8 cellular contexts compared by ENCODE assay signal in genomic region chr19:35154535-35155406, GRCh38. TPM values are rescaled to one million over a fixed set of nuclear protein-coding genes. Genes with fewer than 3 reads are reported as not detected.
DNase-seq lines count a peak whose midpoint lies in the region; ATAC-seq and TF ChIP-seq lines count a peak whose summit lies in the region.

TSS of gene FXYD5 (plus strand) at chr19:35154735. CDS start at chr19:35155551, 816 bp downstream.

- H3K9me3 ChIP-seq in CD8-positive, alpha-beta memory T cell (ENCODE audit: low read length) = no peaks in the 10 kb centered on the region
- no peaks in the 10 kb centered on the region for H3K9me3 ChIP-seq in uterus

- peak; percentile 9 to 43 for TF ChIP-seq POLR2A in uterus (IDR thresholded peaks at IDR 0.05)

- H3K36me3 ChIP-seq in CD8-positive, alpha-beta memory T cell (ENCODE audit: insufficient read depth, low read length) = peaks cover 29% of the 10 kb centered on the region
- H3K36me3 ChIP-seq in uterus = no peaks in the 10 kb centered on the region

- no peaks in the 10 kb centered on the region for H3K27me3 Mint-ChIP-seq in CD8-positive, alpha-beta memory T cell
- H3K27me3 Mint-ChIP-seq in activated naive CD4-positive, alpha-beta T cell treated with anti-CD3 and anti-CD28 coated beads, Interleukin-2, amount 10 ng/mL, durations not matched to agents 7 days and 5 days = peaks cover 22% of the 10 kb centered on the region

- no peaks in the 10 kb centered on the region for H3K9me3 Mint-ChIP-seq in CD8-positive, alpha-beta memory T cell
- no peaks in the 10 kb centered on the region for H3K9me3 Mint-ChIP-seq in activated naive CD4-positive, alpha-beta T cell treated with anti-CD3 and anti-CD28 coated beads, Interleukin-2, amount 10 ng/mL, durations not matched to agents 7 days and 5 days

- CTCF ChIA-PET in CD8-positive, alpha-beta memory T cell (lab: Charles Lee) = interaction anchor here (0.6 to 4.0 kb wide), 21 partner anchors 8 to 141 kb away, joined by 3 to 29 read pairs (median 4); partner anchors contain the start of genes FAM187B and FXYD3
- CTCF ChIA-PET in activated naive CD4-positive, alpha-beta T cell treated with anti-CD3 and anti-CD28 coated beads, Interleukin-2, amount 10 ng/mL, durations not matched to agents 7 days and 5 days (lab: Charles Lee) = interaction anchor here (0.7 to 4.1 kb wide), 14 partner anchors 9 to 191 kb away, joined by 3 to 50 read pairs (median 4); partner anchors contain the start of gene FXYD7

- intact Hi-C loops in cardiac septum (cut with DNase I) = no loop called here
- intact Hi-C loops in uterus (cut with DNase I; ENCODE audit: low total_unique reads) = no loop called here

- peak within 1 kb of the TSS; percentile 91 to 100 (median 98) for H3K27ac Mint-ChIP-seq in CD8-positive, alpha-beta memory T cell
- H3K27ac Mint-ChIP-seq in activated naive CD4-positive, alpha-beta T cell treated with anti-CD3 and anti-CD28 coated beads, Interleukin-2, amount 10 ng/mL, durations not matched to agents 7 days and 5 days = peak within 1 kb of the TSS; percentile 95

- ATAC-seq in HG02852 (IDR thresholded peaks at IDR 0.05; ENCODE audit: unreplicated experiment) (peak; percentile 54), GM21367 (IDR thresholded peaks at IDR 0.05; ENCODE audit: unreplicated experiment) (no peak)

- POLR2A ChIA-PET in CD8-positive, alpha-beta memory T cell (lab: Charles Lee) = interaction anchor here (0.6 to 4.9 kb wide), 8 partner anchors 12 to 113 kb away, joined by 3 to 34 read pairs (median 4); partner anchors contain the start of gene FXYD7

- peak in 1 of 4 experiments; percentile 16 for TF ChIP-seq CTCF in uterus (IDR thresholded peaks at IDR 0.05)

- H3K4me1 Mint-ChIP-seq in CD8-positive, alpha-beta memory T cell = peaks cover 49 to 52% (median 49%) of the 10 kb centered on the region in 3 donors
- peaks cover 67% of the 10 kb centered on the region for H3K4me1 Mint-ChIP-seq in activated naive CD4-positive, alpha-beta T cell treated with anti-CD3 and anti-CD28 coated beads, Interleukin-2, amount 10 ng/mL, durations not matched to agents 7 days and 5 days

- DNase-seq in CD8-positive, alpha-beta memory T cell = peak; percentile 58 to 77 (median 62)
- DNase-seq in SKM-1 treated with dmso at 0.1 percent for 144 hours (lab: John Stamatoyannopoulos, UW; ENCODE audit: unreplicated experiment) = peak; percentile 83
- DNase-seq in activated naive CD4-positive, alpha-beta T cell treated with anti-CD3 and anti-CD28 coated beads, Interleukin-2, amount 10 ng/mL, durations not matched to agents 7 days and 5 days = peak; percentile 85
- peak; percentile 93 for DNase-seq in cardiac septum (ENCODE audit: low spot score)
- peak; percentile 27 for DNase-seq in renal cortical epithelial cell (ENCODE audit: low read depth)
- peak; percentile 53 to 63 for DNase-seq in uterus

- peak within 1 kb of the TSS; percentile 92 for H3K4me3 ChIP-seq in CD8-positive, alpha-beta memory T cell (ENCODE audit: low read length)
- H3K4me3 ChIP-seq in uterus = peak within 1 kb of the TSS; percentile 40 to 57

- H3K4me1 ChIP-seq in CD8-positive, alpha-beta memory T cell (ENCODE audit: insufficient read depth, low read length) = peaks cover 37% of the 10 kb centered on the region
- H3K4me1 ChIP-seq in uterus = peaks cover 0 to 6% of the 10 kb centered on the region in 2 donors

- H3K27ac ChIP-seq in CD8-positive, alpha-beta memory T cell (ENCODE audit: low read depth, low read length) = peak within 1 kb of the TSS; percentile 91
- peak within 1 kb of the TSS; percentile 70 to 78 for H3K27ac ChIP-seq in uterus

- no peaks in the 10 kb centered on the region for H3K27me3 ChIP-seq in CD8-positive, alpha-beta memory T cell (ENCODE audit: insufficient read depth, low read length, poor library complexity, severe bottlenecking)
- H3K27me3 ChIP-seq in uterus = no peaks in the 10 kb centered on the region

- peaks cover 10 to 57% (median 20%) of the 10 kb centered on the region in 3 donors for H3K36me3 Mint-ChIP-seq in CD8-positive, alpha-beta memory T cell
- peaks cover 62% of the 10 kb centered on the region for H3K36me3 Mint-ChIP-seq in activated naive CD4-positive, alpha-beta T cell treated with anti-CD3 and anti-CD28 coated beads, Interleukin-2, amount 10 ng/mL, durations not matched to agents 7 days and 5 days

- peak within 1 kb of the TSS; percentile 96 to 100 (median 99) for H3K4me3 Mint-ChIP-seq in CD8-positive, alpha-beta memory T cell
- H3K4me3 Mint-ChIP-seq in activated naive CD4-positive, alpha-beta T cell treated with anti-CD3 and anti-CD28 coated beads, Interleukin-2, amount 10 ng/mL, durations not matched to agents 7 days and 5 days = peak within 1 kb of the TSS; percentile 98

RNA-seq across cellular contexts. Expression of gene FXYD5, which starts in this region (rescaled TPM):
- total RNA-seq in CD8-positive, alpha-beta memory T cell = 100 to 1,000 TPM; 295 TPM
- 560 TPM for polyA plus RNA-seq in CD8-positive, alpha-beta memory T cell
- 19.0 TPM for total RNA-seq in cardiac septum
- 7.2 and 10.1 TPM in 2 replicates for total RNA-seq in renal cortical epithelial cell
- 10 to 100 TPM; 10.9 to 86.2 (median 34.2) TPM for total RNA-seq in uterus

Comparison
In these comparisons a context has a peak if more than half of its experiments do, and no peak if none do; other contexts are left out.
1. DNase-seq: peak in every context shown above with its lines; median percentile 93 in cardiac septum; 85 in activated naive CD4-positive, alpha-beta T cell treated with anti-CD3 and anti-CD28 coated beads, Interleukin-2, amount 10 ng/mL, durations not matched to agents 7 days and 5 days; 83 in SKM-1 treated with dmso at 0.1 percent for 144 hours; 62 in CD8-positive, alpha-beta memory T cell; 58 in uterus; 27 in renal cortical epithelial cell.